11 cellular contexts compared by ENCODE assay signal in genomic region chr3:111712294-111713180, GRCh38. TPM values are rescaled to one million over a fixed set of nuclear protein-coding genes. Genes with fewer than 3 reads are reported as not detected.
DNase-seq lines count a peak whose midpoint lies in the region; ATAC-seq and TF ChIP-seq lines count a peak whose summit lies in the region.
"Had no signal": no experiment of that assay in that cellular context is flagged by ENCODE, and none has a peak within 500 bp of the region (broad histone marks: within the 10 kb centered on the region; RNA-seq: fewer than 3 reads in every experiment).

No MANE protein-coding gene starts in this region.

- H3K27me3 ChIP-seq in sigmoid colon = no peaks in the 10 kb centered on the region
- no peaks in the 10 kb centered on the region for H3K27me3 ChIP-seq in prostate gland (replicated peaks; ENCODE audit: insufficient read depth)
- H3K27me3 ChIP-seq: gastrocnemius medialis had no signal

- H3K27me3 Mint-ChIP-seq in effector memory CD8-positive, alpha-beta T cell = no peaks in the 10 kb centered on the region

- 68 to 77% methylated on average over 16 of the region's 16 CpGs for WGBS in sigmoid colon, 2 donors
- WGBS in prostate gland = 71% methylated on average over 16 of the region's 16 CpGs

- H3K4me3 ChIP-seq in sigmoid colon = no peak overlapping the region
- no peak overlapping the region for H3K4me3 ChIP-seq in prostate gland
- H3K4me3 ChIP-seq: gastrocnemius medialis had no signal

- intact Hi-C loops in sigmoid colon (cut with DNase I) (no loop called here), prostate gland (cut with DNase I) (no loop called here)

- H3K36me3 ChIP-seq in sigmoid colon (no peaks in the 10 kb centered on the region), prostate gland (no peaks in the 10 kb centered on the region)
- H3K36me3 ChIP-seq: gastrocnemius medialis had no signal

- peaks cover 22 to 37% of the 10 kb centered on the region in 2 donors for H3K4me1 Mint-ChIP-seq in effector memory CD8-positive, alpha-beta T cell (ENCODE audit: low read depth in 2 of 2)

- no peaks in the 10 kb centered on the region for H3K9me3 Mint-ChIP-seq in effector memory CD8-positive, alpha-beta T cell
- H3K9me3 Mint-ChIP-seq: H9 had no signal

- TF ChIP-seq POLR2A in sigmoid colon (IDR thresholded peaks at IDR 0.05) (no peak), prostate gland (IDR thresholded peaks at IDR 0.05) (no peak)

- DNase-seq in NCI-H1694 (lab: John Stamatoyannopoulos, UW) (peak; percentile 0), NCI-H1694 treated with DMSO at 0.1 percent for 48 hours (lab: John Stamatoyannopoulos, UW) (no peak), NCI-H2107 (lab: John Stamatoyannopoulos, UW) (peak; percentile 28), sigmoid colon (peak; percentile 72), prostate gland (ENCODE audit: low spot score) (no peak), NCI-H2196 treated with DMSO at 0.1 percent for 48 hours (lab: John Stamatoyannopoulos, UW; ENCODE audit: unreplicated experiment) (no peak)
- DNase-seq in effector memory CD8-positive, alpha-beta T cell = peak; percentile 10 to 68 (median 17)
- DNase-seq: H9 had no signal

- H3K36me3 Mint-ChIP-seq in effector memory CD8-positive, alpha-beta T cell (ENCODE audit: insufficient read depth) = peaks cover 46% of the 10 kb centered on the region

- H3K9me3 ChIP-seq in sigmoid colon (no peaks in the 10 kb centered on the region), prostate gland (no peaks in the 10 kb centered on the region)
- H3K9me3 ChIP-seq: gastrocnemius medialis had no signal

- H3K4me1 ChIP-seq in sigmoid colon = peaks cover 0 to 11% (median 8%) of the 10 kb centered on the region in 4 donors
- H3K4me1 ChIP-seq in prostate gland (replicated peaks) = no peaks in the 10 kb centered on the region
- H3K4me1 ChIP-seq: gastrocnemius medialis had no signal

- H3K27ac Mint-ChIP-seq in effector memory CD8-positive, alpha-beta T cell = peak overlapping the region; percentile 83 to 85

- H3K4me3 Mint-ChIP-seq in effector memory CD8-positive, alpha-beta T cell = peak overlapping the region; percentile 0 to 30
- H3K4me3 Mint-ChIP-seq: H9 had no signal

- TF ChIP-seq EP300 in sigmoid colon (IDR thresholded peaks at IDR 0.05) = no peak

- H3K27ac ChIP-seq in sigmoid colon = peak overlapping the region in 3 of 4 donors; percentile 41 to 57 (median 51)
- H3K27ac ChIP-seq in prostate gland = no peak overlapping the region
- H3K27ac ChIP-seq: 22Rv1, gastrocnemius medialis had no signal

- ATAC-seq in effector memory CD8-positive, alpha-beta T cell (replicated peaks) = peak; percentile 88
- ATAC-seq in GM21360 (IDR thresholded peaks at IDR 0.05; ENCODE audit: unreplicated experiment) = no peak

- TF ChIP-seq CTCF in sigmoid colon (IDR thresholded peaks at IDR 0.05) (no peak), prostate gland (IDR thresholded peaks at IDR 0.05) (no peak)

RNA-seq across cellular contexts. Expression of gene PLCXD2, which starts 38.1 kb away (rescaled TPM):
- total RNA-seq in sigmoid colon (under 1 TPM; 0.28 to 0.81 (median 0.51) TPM), prostate gland (1 to 10 TPM; 1.0 to 3.1 TPM)
- polyA plus RNA-seq in sigmoid colon = 1 to 10 TPM; 1.8 to 4.8 (median 4.4) TPM

Comparison
In these comparisons a context has a peak if more than half of its experiments do, and no peak if none do; other contexts are left out.
1. DNase-seq: peak in NCI-H1694 (single experiment), NCI-H2107 (single experiment), effector memory CD8-positive, alpha-beta T cell (3 of 3) and sigmoid colon (single experiment); none in NCI-H1694 treated with DMSO at 0.1 percent for 48 hours (single experiment), prostate gland (single experiment) and NCI-H2196 treated with DMSO at 0.1 percent for 48 hours (single experiment).
2. H3K27ac ChIP-seq: peak in sigmoid colon (3 of 4); none in prostate gland (0 of 2).